In the genomic region with DNA sequence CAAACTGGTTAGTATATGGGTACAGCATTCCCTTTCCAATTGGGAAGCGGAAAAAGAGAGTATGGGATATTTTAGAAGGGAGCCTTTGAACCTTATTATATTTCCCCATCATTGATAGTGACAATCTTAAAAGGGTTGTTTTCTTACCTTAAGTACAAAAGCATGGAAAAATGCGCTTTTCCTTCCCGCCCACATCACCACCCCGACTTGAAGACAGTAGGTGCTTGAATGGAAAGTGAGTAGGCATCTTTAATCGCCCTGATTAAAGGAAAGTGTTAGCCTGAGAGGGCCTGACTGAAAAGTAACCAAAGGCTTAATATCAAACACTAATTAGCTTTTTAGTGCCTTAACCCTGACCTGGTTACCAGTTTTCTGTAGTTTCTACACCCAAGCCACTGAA, we compare ENCODE assay signal across 20 cellular contexts.
"Had no signal": no experiment of that assay in that cellular context is flagged by ENCODE, and none has a peak within 500 bp of the region (broad histone marks: within the 10 kb centered on the region; RNA-seq: fewer than 3 reads in every experiment).

No MANE protein-coding gene starts in this region.

- H3K27ac Mint-ChIP-seq: dendritic cell treated with granulocyte-macrophage colony-stimulating factor and Interleukin-4, amounts not matched to agents 40 ng/mL and 50 ng/mL, for 4 days; effector memory CD8-positive, alpha-beta T cell; nephron progenitor cell had no signal

- H3K4me3 ChIP-seq: esophagus muscularis mucosa, gastrocnemius medialis, heart right ventricle, psoas muscle, right lobe of liver, testis, tibial nerve, upper lobe of right lung, vagina had no signal

- H3K9me3 ChIP-seq: esophagus muscularis mucosa, gastrocnemius medialis, heart right ventricle, psoas muscle, right lobe of liver, testis, tibial nerve, upper lobe of right lung, vagina had no signal

- H3K27ac ChIP-seq: epithelial cell of prostate, esophagus muscularis mucosa, gastrocnemius medialis, heart right ventricle, psoas muscle, right lobe of liver, testis, tibial nerve, upper lobe of right lung, vagina had no signal

- H3K9me3 Mint-ChIP-seq: dendritic cell treated with granulocyte-macrophage colony-stimulating factor and Interleukin-4, amounts not matched to agents 40 ng/mL and 50 ng/mL, for 4 days; effector memory CD8-positive, alpha-beta T cell; naive B cell; nephron progenitor cell had no signal

- H3K27me3 Mint-ChIP-seq: dendritic cell treated with granulocyte-macrophage colony-stimulating factor and Interleukin-4, amounts not matched to agents 40 ng/mL and 50 ng/mL, for 4 days; effector memory CD8-positive, alpha-beta T cell; naive B cell had no signal

- H3K4me3 Mint-ChIP-seq: dendritic cell treated with granulocyte-macrophage colony-stimulating factor and Interleukin-4, amounts not matched to agents 40 ng/mL and 50 ng/mL, for 4 days; effector memory CD8-positive, alpha-beta T cell; naive B cell; nephron progenitor cell had no signal

- H3K4me1 ChIP-seq: gastrocnemius medialis, psoas muscle, right lobe of liver, testis, tibial nerve, upper lobe of right lung, vagina had no signal

- DNase-seq: effector memory CD8-positive, alpha-beta T cell; gastrocnemius medialis; heart right ventricle; hypothalamus; kidney glomerular epithelial cell; mesendoderm; naive B cell; nephron progenitor cell; psoas muscle; retina; right lobe of liver; stimulated activated CD4-positive, alpha-beta T cell treated with anti-CD3 and anti-CD28 coated beads, Interleukin-2, amount 100 ng/mL, for 24 hours; stimulated activated naive CD4-positive, alpha-beta T cell treated with Interleukin-2 at 50 U/mL for 16 hours; testis; upper lobe of right lung had no signal
